Comparison of ENCODE assay signal across 8 cellular contexts in genomic region chr1:16514107-16515055, GRCh38. TPM values are rescaled to one million over a fixed set of nuclear protein-coding genes. Genes with fewer than 3 reads are reported as not detected.
DNase-seq lines count a peak whose midpoint lies in the region; ATAC-seq and TF ChIP-seq lines count a peak whose summit lies in the region.
"Not testable (repeated sequence)": the region's sequence is repeated elsewhere in the genome, so short reads cannot be mapped to it uniquely, and the experiment has no call there.

Gene RNU1-1 (minus strand): TSS chr1:16514285.

- not testable (repeated sequence) for H3K36me3 ChIP-seq in iPS DF 6.9 (ENCODE audit: control insufficient read depth, insufficient read depth, low read length)

- H3K27ac Mint-ChIP-seq in chondrocyte (ENCODE audit: unreplicated experiment); stimulated activated naive CD8-positive, alpha-beta T cell treated with anti-CD3 and anti-CD28 coated beads, Interleukin-15, amount 100 ng/mL, for 72 hours: not testable (repeated sequence)

- H3K4me1 ChIP-seq in iPS DF 6.9 (ENCODE audit: control insufficient read depth, insufficient read depth, low read length) = not testable (repeated sequence)

- H3K4me1 Mint-ChIP-seq in chondrocyte (ENCODE audit: low read depth); stimulated activated naive CD8-positive, alpha-beta T cell treated with anti-CD3 and anti-CD28 coated beads, Interleukin-15, amount 100 ng/mL, for 72 hours: not testable (repeated sequence)

- intact Hi-C loops in posterior cingulate gyrus (cut with DNase I) = not testable (repeated sequence)

- TF ChIP-seq CTCF in LNCaP clone FGC (IDR thresholded peaks at IDR 0.05; ENCODE audit: control insufficient read depth, extremely low read depth, insufficient read depth); chondrocyte (IDR thresholded peaks at IDR 0.05): not testable (repeated sequence)

- WGBS in iPS DF 6.9 (ENCODE audit: insufficient coverage, insufficient read length) = no CpG with 5 or more reads among the region's 40 CpGs

- H3K27me3 ChIP-seq in iPS DF 6.9 (ENCODE audit: control insufficient read depth, insufficient read depth, low read length) = not testable (repeated sequence)

- not testable (repeated sequence) for H3K9me3 Mint-ChIP-seq in chondrocyte (ENCODE audit: low read depth); stimulated activated naive CD8-positive, alpha-beta T cell treated with anti-CD3 and anti-CD28 coated beads, Interleukin-15, amount 100 ng/mL, for 72 hours

- peak; percentile 73 for ATAC-seq in stimulated activated naive CD8-positive, alpha-beta T cell treated with anti-CD3 and anti-CD28 coated beads, Interleukin-15, amount 100 ng/mL, for 72 hours

- DNase-seq in DMS53 (lab: John Stamatoyannopoulos, UW) = peak; percentile 91
- peak; percentile 19 for DNase-seq in LNCaP clone FGC (ENCODE audit: low read depth)
- DNase-seq in OCI-M1 (lab: John Stamatoyannopoulos, UW) = peak; percentile 88
- DNase-seq in activated CD8-positive, alpha-beta memory T cell treated with anti-CD3 and anti-CD28 coated beads for 1 hour (ENCODE audit: extremely low read depth in 1 of 2, low read depth in 1 of 2) = peak; percentile 42 to 53
- DNase-seq in chondrocyte (ENCODE audit: low spot score); iPS DF 6.9 (ENCODE audit: low read depth, low spot score): not testable (repeated sequence)
- DNase-seq in posterior cingulate gyrus = peak; percentile 54 to 100 (median 88)
- DNase-seq in stimulated activated naive CD8-positive, alpha-beta T cell treated with anti-CD3 and anti-CD28 coated beads, Interleukin-15, amount 100 ng/mL, for 72 hours = peak; percentile 85 to 87

- H3K36me3 Mint-ChIP-seq in chondrocyte (ENCODE audit: low read depth) = not testable (repeated sequence)

- H3K9me3 ChIP-seq in iPS DF 6.9 (ENCODE audit: control insufficient read depth, insufficient read depth, low read length) = not testable (repeated sequence)

- not testable (repeated sequence) for H3K27ac ChIP-seq in iPS DF 6.9 (ENCODE audit: low read length)

- not testable (repeated sequence) for H3K4me3 Mint-ChIP-seq in chondrocyte (ENCODE audit: unreplicated experiment); stimulated activated naive CD8-positive, alpha-beta T cell treated with anti-CD3 and anti-CD28 coated beads, Interleukin-15, amount 100 ng/mL, for 72 hours

- peak within 1 kb of the TSS; percentile 41 for H3K4me3 ChIP-seq in LNCaP clone FGC (ENCODE audit: low read depth, low read length)
- peak within 1 kb of the TSS; percentile 32; the same call in 1 of the 2 replicates for H3K4me3 ChIP-seq in iPS DF 6.9 (ENCODE audit: low read length)

- not testable (repeated sequence) for H3K27me3 Mint-ChIP-seq in chondrocyte (ENCODE audit: low read depth)
- peaks cover 28% of the 10 kb centered on the region for H3K27me3 Mint-ChIP-seq in stimulated activated naive CD8-positive, alpha-beta T cell treated with anti-CD3 and anti-CD28 coated beads, Interleukin-15, amount 100 ng/mL, for 72 hours

RNA-seq across cellular contexts. Expression of gene RNU1-1, which starts in this region (rescaled TPM):
- 1,438 to 1,620 TPM (median 1,579 TPM) in 3 replicates for total RNA-seq in chondrocyte
